In the genomic region with DNA sequence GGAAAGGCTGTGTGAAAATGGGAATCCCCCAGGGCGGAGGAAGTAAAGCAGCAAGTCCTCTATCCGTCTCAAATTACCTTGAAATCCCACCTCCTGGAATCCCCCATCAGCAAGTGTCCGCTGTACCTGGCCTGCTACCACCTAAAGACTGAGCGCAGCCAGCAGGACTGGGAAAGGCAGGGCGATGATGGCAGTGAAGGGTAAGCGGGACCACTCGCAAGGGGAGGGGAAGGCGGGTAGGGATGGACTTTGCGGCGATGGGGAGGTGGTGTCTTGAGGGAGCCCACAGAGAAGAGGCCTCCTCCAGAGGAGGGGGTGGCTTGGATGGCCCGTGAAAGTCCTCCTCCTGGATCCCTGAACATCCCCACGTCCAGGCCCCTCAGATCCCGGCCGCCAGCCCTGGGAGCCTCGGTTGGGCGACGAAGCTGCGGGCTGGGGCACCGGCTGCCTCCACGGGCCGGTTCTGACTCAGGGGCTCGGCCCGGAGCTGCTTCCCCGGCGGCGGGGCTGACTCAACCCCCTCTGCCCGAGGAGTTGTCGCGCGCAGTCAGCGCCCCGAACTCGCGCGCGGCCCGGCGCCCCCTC, we compare ENCODE assay signal across 8 cellular contexts. TPM values are rescaled to one million over a fixed set of nuclear protein-coding genes. Genes with fewer than 3 reads are reported as not detected.
DNase-seq lines count a peak whose midpoint lies in the region; ATAC-seq and TF ChIP-seq lines count a peak whose summit lies in the region.

No MANE protein-coding gene starts in this region.

- TF ChIP-seq CTCF in GM12865 (IDR thresholded peaks at IDR 0.05; ENCODE audit: insufficient read depth, low read depth, low read length, missing control alignments), result no peak
- TF ChIP-seq CTCF in left lung (IDR thresholded peaks at IDR 0.05), result no peak

- DNase-seq in GM12865 (ENCODE audit: low read depth) (peak; percentile 55), NCI-H345 (lab: John Stamatoyannopoulos, UW) (peak; percentile 5), left lung (peak in 1 of 2 donors; percentile 80), superior temporal gyrus (ENCODE audit: extremely low spot score) (peak; percentile 46), D341Med (ENCODE audit: low spot score) (no peak)

- no peaks in the 10 kb centered on the region for H3K36me3 ChIP-seq in left lung

- H3K27me3 ChIP-seq in left lung, result peaks cover 27 to 68% of the 10 kb centered on the region in 2 donors

- peak overlapping the region; percentile 99 for H3K27ac ChIP-seq in cingulate gyrus (ENCODE audit: low read depth, low read length)
- peak overlapping the region; percentile 71 to 85 for H3K27ac ChIP-seq in left lung

- ATAC-seq in left lung (peak; percentile 13), HG03280 (IDR thresholded peaks at IDR 0.05; ENCODE audit: unreplicated experiment) (no peak), HG03457 (IDR thresholded peaks at IDR 0.05; ENCODE audit: unreplicated experiment) (no peak)

- H3K4me3 ChIP-seq in GM12865 (ENCODE audit: low read depth, low read length) (peak overlapping the region; percentile 54), left lung (peak overlapping the region; percentile 51 to 53)

- peaks cover 0 to 11% of the 10 kb centered on the region in 2 donors for H3K4me1 ChIP-seq in left lung

- intact Hi-C loops in left lung (cut with DNase I), result no loop called here

- H3K9me3 ChIP-seq in left lung, result no peaks in the 10 kb centered on the region

RNA-seq across cellular contexts. Expression of gene LARP6, which starts 0.6 kb away (rescaled TPM):
- 1 to 10 TPM; 7.7 to 10.0 TPM for total RNA-seq in left lung

RNA-seq across cellular contexts. Expression of gene THAP10, which starts 38.9 kb away (rescaled TPM):
- 1 to 10 TPM; 1.8 to 2.2 TPM for total RNA-seq in left lung

RNA-seq across cellular contexts. Expression of gene LRRC49, which starts 39.3 kb away (rescaled TPM):
- total RNA-seq in left lung, result 1 to 10 TPM; 4.2 to 5.1 TPM
